1 cellular context compared by ENCODE assay signal in the genomic region with DNA sequence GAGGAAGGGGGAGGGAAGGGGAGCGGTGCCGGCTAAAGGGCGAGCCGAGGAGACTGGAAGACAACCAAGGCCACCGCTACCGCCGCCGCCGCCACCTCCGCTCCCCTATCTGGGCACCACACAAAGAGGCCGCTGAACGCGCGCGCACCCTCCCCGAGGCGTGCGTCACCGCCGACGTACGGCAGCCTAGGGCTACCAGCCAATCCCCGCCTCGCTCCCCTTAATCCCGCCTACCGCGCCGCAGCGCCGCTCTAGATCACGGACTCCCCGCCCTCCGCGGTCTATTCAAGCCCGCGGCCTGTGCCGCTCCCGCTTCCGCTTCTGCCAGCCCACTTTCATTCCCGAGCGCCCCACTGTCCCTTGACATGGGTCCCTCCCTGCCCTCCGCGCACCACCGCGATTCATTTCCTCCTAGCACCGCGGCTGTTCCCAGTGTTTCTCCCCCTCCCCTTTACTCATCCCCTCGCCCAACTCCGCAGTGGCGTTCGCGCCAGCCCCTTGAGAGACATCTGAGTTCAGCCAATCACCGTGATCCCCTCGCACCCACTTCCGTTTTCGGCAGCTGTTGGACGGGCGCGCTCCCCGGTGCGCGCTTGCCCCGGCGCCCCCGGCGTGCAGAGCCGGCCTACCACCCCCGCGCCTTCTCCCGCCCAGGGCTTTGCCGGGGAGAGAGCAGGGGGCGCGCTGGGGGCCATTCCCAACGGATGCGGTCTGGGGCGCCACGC.
TF ChIP-seq lines count a peak whose summit lies in the region.

A gene (minus strand): TSS at position 128 of the 725 bp plus-strand sequence. CDS start 297 bp downstream, outside the sequence.

TF ChIP-seq in K562, 482 proteins besides CTCF, POLR2A, EP300 and RAD21 (continued from another document and continues in another):
- TF ChIP-seq, protein P1, sequence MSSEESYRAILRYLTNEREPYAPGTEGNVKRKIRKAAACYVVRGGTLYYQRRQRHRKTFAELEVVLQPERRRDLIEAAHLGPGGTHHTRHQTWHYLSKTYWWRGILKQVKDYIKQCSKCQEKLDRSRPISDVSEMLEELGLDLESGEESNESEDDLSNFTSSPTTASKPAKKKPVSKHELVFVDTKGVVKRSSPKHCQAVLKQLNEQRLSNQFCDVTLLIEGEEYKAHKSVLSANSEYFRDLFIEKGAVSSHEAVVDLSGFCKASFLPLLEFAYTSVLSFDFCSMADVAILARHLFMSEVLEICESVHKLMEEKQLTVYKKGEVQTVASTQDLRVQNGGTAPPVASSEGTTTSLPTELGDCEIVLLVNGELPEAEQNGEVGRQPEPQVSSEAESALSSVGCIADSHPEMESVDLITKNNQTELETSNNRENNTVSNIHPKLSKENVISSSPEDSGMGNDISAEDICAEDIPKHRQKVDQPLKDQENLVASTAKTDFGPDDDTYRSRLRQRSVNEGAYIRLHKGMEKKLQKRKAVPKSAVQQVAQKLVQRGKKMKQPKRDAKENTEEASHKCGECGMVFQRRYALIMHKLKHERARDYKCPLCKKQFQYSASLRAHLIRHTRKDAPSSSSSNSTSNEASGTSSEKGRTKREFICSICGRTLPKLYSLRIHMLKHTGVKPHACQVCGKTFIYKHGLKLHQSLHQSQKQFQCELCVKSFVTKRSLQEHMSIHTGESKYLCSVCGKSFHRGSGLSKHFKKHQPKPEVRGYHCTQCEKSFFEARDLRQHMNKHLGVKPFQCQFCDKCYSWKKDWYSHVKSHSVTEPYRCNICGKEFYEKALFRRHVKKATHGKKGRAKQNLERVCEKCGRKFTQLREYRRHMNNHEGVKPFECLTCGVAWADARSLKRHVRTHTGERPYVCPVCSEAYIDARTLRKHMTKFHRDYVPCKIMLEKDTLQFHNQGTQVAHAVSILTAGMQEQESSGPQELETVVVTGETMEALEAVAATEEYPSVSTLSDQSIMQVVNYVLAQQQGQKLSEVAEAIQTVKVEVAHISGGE (CRISPR knock-in tag; IDR thresholded peaks at IDR 0.05), result peak in 1 of 3 experiments; percentile 84; a peak in 3 of 6 replicates
- TF ChIP-seq NFE2L1 (tag; IDR thresholded peaks at IDR 0.05; ENCODE audit: borderline replicate concordance, low read depth) (no peak), POLR2H (tag; IDR thresholded peaks at IDR 0.05; ENCODE audit: low read depth) (peak; percentile 94), FOXK2 (conservative IDR thresholded peaks at IDR 0.05 in 1 of 2, IDR thresholded peaks at IDR 0.05 in 1 of 2; ENCODE audit: low read depth in 2 of 2) (peak in 1 of 2 experiments; percentile 62; a peak in 1 of 4 replicates), ERF (CRISPR knock-in tag; IDR thresholded peaks at IDR 0.05) (no peak), TAF7 (tag; IDR thresholded peaks at IDR 0.05) (peak; percentile 94), MCM3 (IDR thresholded peaks at IDR 0.05) (no peak), CBFA2T3 (IDR thresholded peaks at IDR 0.05) (peak; percentile 2; the same call in 1 of the 2 replicates), RNF2 (IDR thresholded peaks at IDR 0.05) (peak; percentile 54; the same call in 1 of the 2 replicates), ESRRA (IDR thresholded peaks at IDR 0.05; ENCODE audit: borderline replicate concordance, low read depth) (peak; percentile 81), RBM15 (IDR thresholded peaks at IDR 0.05; ENCODE audit: insufficient read depth, low read length) (no peak), RBBP5 (IDR thresholded peaks at IDR 0.05; ENCODE audit: borderline replicate concordance, insufficient read depth, low read length, poor library complexity, severe bottlenecking) (peak; percentile 50), NCOA1 (IDR thresholded peaks at IDR 0.05; ENCODE audit: low read depth) (0 out of 2 replicates have a peak, but pooled peaks have one; percentile 52), TCF7 (IDR thresholded peaks at IDR 0.05; ENCODE audit: borderline replicate concordance) (no peak), ATF1 (CRISPR knock-in tag; IDR thresholded peaks at IDR 0.05) (peak; percentile 63; the same call in 1 of the 2 replicates), ATF1 (tag; IDR thresholded peaks at IDR 0.05) (peak; percentile 98), BCOR (IDR thresholded peaks at IDR 0.05) (no peak; the same call in 1 of the 2 replicates), SRF (CRISPR knock-in tag; IDR thresholded peaks at IDR 0.05) (peak in 1 of 2 experiments; percentile 74; a peak in 2 of 4 replicates), SIN3B (IDR thresholded peaks at IDR 0.05; ENCODE audit: low read depth) (peak; percentile 86), ZKSCAN1 (IDR thresholded peaks at IDR 0.05; ENCODE audit: low read depth, low read length) (no peak; the same call in 1 of the 2 replicates), ZNF124 (CRISPR knock-in tag; IDR thresholded peaks at IDR 0.05) (no peak), ZNF764 (CRISPR knock-in tag; IDR thresholded peaks at IDR 0.05; ENCODE audit: low read depth) (peak; percentile 63; the same call in 1 of the 2 replicates)
- TF ChIP-seq, protein P2, sequence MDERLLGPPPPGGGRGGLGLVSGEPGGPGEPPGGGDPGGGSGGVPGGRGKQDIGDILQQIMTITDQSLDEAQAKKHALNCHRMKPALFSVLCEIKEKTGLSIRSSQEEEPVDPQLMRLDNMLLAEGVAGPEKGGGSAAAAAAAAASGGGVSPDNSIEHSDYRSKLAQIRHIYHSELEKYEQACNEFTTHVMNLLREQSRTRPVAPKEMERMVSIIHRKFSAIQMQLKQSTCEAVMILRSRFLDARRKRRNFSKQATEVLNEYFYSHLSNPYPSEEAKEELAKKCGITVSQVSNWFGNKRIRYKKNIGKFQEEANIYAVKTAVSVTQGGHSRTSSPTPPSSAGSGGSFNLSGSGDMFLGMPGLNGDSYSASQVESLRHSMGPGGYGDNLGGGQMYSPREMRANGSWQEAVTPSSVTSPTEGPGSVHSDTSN (CRISPR knock-in tag; IDR thresholded peaks at IDR 0.05; ENCODE audit: low read depth), result peak; percentile 74
- TF ChIP-seq, protein P2 (tag; conservative IDR thresholded peaks at IDR 0.05; ENCODE audit: low read depth), result peak; percentile 97
- TF ChIP-seq, protein P3, sequence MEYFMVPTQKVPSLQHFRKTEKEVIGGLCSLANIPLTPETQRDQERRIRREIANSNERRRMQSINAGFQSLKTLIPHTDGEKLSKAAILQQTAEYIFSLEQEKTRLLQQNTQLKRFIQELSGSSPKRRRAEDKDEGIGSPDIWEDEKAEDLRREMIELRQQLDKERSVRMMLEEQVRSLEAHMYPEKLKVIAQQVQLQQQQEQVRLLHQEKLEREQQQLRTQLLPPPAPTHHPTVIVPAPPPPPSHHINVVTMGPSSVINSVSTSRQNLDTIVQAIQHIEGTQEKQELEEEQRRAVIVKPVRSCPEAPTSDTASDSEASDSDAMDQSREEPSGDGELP (CRISPR knock-in tag; IDR thresholded peaks at IDR 0.05; ENCODE audit: borderline replicate concordance), result peak; percentile 97
- TF ChIP-seq, protein P4, sequence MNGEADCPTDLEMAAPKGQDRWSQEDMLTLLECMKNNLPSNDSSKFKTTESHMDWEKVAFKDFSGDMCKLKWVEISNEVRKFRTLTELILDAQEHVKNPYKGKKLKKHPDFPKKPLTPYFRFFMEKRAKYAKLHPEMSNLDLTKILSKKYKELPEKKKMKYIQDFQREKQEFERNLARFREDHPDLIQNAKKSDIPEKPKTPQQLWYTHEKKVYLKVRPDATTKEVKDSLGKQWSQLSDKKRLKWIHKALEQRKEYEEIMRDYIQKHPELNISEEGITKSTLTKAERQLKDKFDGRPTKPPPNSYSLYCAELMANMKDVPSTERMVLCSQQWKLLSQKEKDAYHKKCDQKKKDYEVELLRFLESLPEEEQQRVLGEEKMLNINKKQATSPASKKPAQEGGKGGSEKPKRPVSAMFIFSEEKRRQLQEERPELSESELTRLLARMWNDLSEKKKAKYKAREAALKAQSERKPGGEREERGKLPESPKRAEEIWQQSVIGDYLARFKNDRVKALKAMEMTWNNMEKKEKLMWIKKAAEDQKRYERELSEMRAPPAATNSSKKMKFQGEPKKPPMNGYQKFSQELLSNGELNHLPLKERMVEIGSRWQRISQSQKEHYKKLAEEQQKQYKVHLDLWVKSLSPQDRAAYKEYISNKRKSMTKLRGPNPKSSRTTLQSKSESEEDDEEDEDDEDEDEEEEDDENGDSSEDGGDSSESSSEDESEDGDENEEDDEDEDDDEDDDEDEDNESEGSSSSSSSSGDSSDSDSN (IDR thresholded peaks at IDR 0.05; ENCODE audit: borderline replicate concordance in 1 of 2, low read depth in 2 of 2, low read length in 2 of 2), result peak in 1 of 2 experiments; percentile 48; a peak in 1 of 4 replicates
- TF ChIP-seq, protein P5, sequence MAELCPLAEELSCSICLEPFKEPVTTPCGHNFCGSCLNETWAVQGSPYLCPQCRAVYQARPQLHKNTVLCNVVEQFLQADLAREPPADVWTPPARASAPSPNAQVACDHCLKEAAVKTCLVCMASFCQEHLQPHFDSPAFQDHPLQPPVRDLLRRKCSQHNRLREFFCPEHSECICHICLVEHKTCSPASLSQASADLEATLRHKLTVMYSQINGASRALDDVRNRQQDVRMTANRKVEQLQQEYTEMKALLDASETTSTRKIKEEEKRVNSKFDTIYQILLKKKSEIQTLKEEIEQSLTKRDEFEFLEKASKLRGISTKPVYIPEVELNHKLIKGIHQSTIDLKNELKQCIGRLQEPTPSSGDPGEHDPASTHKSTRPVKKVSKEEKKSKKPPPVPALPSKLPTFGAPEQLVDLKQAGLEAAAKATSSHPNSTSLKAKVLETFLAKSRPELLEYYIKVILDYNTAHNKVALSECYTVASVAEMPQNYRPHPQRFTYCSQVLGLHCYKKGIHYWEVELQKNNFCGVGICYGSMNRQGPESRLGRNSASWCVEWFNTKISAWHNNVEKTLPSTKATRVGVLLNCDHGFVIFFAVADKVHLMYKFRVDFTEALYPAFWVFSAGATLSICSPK (IDR thresholded peaks at IDR 0.05; ENCODE audit: borderline replicate concordance), result no peak
- TF ChIP-seq, protein P6, sequence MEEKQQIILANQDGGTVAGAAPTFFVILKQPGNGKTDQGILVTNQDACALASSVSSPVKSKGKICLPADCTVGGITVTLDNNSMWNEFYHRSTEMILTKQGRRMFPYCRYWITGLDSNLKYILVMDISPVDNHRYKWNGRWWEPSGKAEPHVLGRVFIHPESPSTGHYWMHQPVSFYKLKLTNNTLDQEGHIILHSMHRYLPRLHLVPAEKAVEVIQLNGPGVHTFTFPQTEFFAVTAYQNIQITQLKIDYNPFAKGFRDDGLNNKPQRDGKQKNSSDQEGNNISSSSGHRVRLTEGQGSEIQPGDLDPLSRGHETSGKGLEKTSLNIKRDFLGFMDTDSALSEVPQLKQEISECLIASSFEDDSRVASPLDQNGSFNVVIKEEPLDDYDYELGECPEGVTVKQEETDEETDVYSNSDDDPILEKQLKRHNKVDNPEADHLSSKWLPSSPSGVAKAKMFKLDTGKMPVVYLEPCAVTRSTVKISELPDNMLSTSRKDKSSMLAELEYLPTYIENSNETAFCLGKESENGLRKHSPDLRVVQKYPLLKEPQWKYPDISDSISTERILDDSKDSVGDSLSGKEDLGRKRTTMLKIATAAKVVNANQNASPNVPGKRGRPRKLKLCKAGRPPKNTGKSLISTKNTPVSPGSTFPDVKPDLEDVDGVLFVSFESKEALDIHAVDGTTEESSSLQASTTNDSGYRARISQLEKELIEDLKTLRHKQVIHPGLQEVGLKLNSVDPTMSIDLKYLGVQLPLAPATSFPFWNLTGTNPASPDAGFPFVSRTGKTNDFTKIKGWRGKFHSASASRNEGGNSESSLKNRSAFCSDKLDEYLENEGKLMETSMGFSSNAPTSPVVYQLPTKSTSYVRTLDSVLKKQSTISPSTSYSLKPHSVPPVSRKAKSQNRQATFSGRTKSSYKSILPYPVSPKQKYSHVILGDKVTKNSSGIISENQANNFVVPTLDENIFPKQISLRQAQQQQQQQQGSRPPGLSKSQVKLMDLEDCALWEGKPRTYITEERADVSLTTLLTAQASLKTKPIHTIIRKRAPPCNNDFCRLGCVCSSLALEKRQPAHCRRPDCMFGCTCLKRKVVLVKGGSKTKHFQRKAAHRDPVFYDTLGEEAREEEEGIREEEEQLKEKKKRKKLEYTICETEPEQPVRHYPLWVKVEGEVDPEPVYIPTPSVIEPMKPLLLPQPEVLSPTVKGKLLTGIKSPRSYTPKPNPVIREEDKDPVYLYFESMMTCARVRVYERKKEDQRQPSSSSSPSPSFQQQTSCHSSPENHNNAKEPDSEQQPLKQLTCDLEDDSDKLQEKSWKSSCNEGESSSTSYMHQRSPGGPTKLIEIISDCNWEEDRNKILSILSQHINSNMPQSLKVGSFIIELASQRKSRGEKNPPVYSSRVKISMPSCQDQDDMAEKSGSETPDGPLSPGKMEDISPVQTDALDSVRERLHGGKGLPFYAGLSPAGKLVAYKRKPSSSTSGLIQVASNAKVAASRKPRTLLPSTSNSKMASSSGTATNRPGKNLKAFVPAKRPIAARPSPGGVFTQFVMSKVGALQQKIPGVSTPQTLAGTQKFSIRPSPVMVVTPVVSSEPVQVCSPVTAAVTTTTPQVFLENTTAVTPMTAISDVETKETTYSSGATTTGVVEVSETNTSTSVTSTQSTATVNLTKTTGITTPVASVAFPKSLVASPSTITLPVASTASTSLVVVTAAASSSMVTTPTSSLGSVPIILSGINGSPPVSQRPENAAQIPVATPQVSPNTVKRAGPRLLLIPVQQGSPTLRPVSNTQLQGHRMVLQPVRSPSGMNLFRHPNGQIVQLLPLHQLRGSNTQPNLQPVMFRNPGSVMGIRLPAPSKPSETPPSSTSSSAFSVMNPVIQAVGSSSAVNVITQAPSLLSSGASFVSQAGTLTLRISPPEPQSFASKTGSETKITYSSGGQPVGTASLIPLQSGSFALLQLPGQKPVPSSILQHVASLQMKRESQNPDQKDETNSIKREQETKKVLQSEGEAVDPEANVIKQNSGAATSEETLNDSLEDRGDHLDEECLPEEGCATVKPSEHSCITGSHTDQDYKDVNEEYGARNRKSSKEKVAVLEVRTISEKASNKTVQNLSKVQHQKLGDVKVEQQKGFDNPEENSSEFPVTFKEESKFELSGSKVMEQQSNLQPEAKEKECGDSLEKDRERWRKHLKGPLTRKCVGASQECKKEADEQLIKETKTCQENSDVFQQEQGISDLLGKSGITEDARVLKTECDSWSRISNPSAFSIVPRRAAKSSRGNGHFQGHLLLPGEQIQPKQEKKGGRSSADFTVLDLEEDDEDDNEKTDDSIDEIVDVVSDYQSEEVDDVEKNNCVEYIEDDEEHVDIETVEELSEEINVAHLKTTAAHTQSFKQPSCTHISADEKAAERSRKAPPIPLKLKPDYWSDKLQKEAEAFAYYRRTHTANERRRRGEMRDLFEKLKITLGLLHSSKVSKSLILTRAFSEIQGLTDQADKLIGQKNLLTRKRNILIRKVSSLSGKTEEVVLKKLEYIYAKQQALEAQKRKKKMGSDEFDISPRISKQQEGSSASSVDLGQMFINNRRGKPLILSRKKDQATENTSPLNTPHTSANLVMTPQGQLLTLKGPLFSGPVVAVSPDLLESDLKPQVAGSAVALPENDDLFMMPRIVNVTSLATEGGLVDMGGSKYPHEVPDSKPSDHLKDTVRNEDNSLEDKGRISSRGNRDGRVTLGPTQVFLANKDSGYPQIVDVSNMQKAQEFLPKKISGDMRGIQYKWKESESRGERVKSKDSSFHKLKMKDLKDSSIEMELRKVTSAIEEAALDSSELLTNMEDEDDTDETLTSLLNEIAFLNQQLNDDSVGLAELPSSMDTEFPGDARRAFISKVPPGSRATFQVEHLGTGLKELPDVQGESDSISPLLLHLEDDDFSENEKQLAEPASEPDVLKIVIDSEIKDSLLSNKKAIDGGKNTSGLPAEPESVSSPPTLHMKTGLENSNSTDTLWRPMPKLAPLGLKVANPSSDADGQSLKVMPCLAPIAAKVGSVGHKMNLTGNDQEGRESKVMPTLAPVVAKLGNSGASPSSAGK (IDR thresholded peaks at IDR 0.05), result no peak
